8 cellular contexts compared by ENCODE assay signal in genomic region chr15:78873796-78874761, GRCh38. TPM values are rescaled to one million over a fixed set of nuclear protein-coding genes. Genes with fewer than 3 reads are reported as not detected.
DNase-seq lines count a peak whose midpoint lies in the region; ATAC-seq and TF ChIP-seq lines count a peak whose summit lies in the region.

No MANE protein-coding gene starts in this region.

- H3K36me3 Mint-ChIP-seq in stimulated activated naive CD8-positive, alpha-beta T cell treated with anti-CD3 and anti-CD28 coated beads, Interleukin-15, Interleukin-2, amounts not matched to agents 100 ng/mL and 50 ng/mL, for 24 hours (ENCODE audit: low read depth) = peaks cover 38% of the 10 kb centered on the region

- H3K9me3 ChIP-seq in RWPE2 (ENCODE audit: severe bottlenecking) (no peaks in the 10 kb centered on the region), liver (ENCODE audit: control insufficient read depth in 4 of 4, low read length in 3 of 4) (no peaks in the 10 kb centered on the region)

- under 1% methylated on average over 38 of the region's 38 CpGs for WGBS in liver

- H3K27ac ChIP-seq in RWPE2 (ENCODE audit: poor library complexity, severe bottlenecking) (peak overlapping the region; percentile 94), brain microvascular endothelial cell (peak overlapping the region; percentile 100), liver (ENCODE audit: low read depth in 1 of 2, low read length in 2 of 2) (peak overlapping the region; percentile 99 to 100)

- no peaks in the 10 kb centered on the region for H3K27me3 Mint-ChIP-seq in stimulated activated naive CD8-positive, alpha-beta T cell treated with anti-CD3 and anti-CD28 coated beads, Interleukin-15, Interleukin-2, amounts not matched to agents 100 ng/mL and 50 ng/mL, for 24 hours

- H3K4me1 Mint-ChIP-seq in stimulated activated naive CD8-positive, alpha-beta T cell treated with anti-CD3 and anti-CD28 coated beads, Interleukin-15, Interleukin-2, amounts not matched to agents 100 ng/mL and 50 ng/mL, for 24 hours (ENCODE audit: low read depth) = peaks cover 70% of the 10 kb centered on the region

- TF ChIP-seq RAD21 in liver (IDR thresholded peaks at IDR 0.05) = no peak

- peak overlapping the region; percentile 99 for H3K27ac Mint-ChIP-seq in stimulated activated naive CD8-positive, alpha-beta T cell treated with anti-CD3 and anti-CD28 coated beads, Interleukin-15, Interleukin-2, amounts not matched to agents 100 ng/mL and 50 ng/mL, for 24 hours

- ATAC-seq in RWPE2 (ENCODE audit: low read depth) (no peak), HG03135 (IDR thresholded peaks at IDR 0.05; ENCODE audit: unreplicated experiment) (no peak), esophagus mucosa (no peak)

- H3K9me3 Mint-ChIP-seq in stimulated activated naive CD8-positive, alpha-beta T cell treated with anti-CD3 and anti-CD28 coated beads, Interleukin-15, Interleukin-2, amounts not matched to agents 100 ng/mL and 50 ng/mL, for 24 hours = no peaks in the 10 kb centered on the region

- peak; percentile 72 for TF ChIP-seq CTCF in RWPE2 (IDR thresholded peaks at IDR 0.05; ENCODE audit: poor library complexity, severe bottlenecking)
- no peak for TF ChIP-seq CTCF in brain microvascular endothelial cell (IDR thresholded peaks at IDR 0.05; ENCODE audit: low read depth, low read length, missing control alignments)
- no peak for TF ChIP-seq CTCF in liver (IDR thresholded peaks at IDR 0.05; ENCODE audit: low read depth, low read length, missing input control)

- in situ Hi-C loops in brain microvascular endothelial cell (cut with HindIII; ENCODE audit: low pct_ligation_motif_present, low sequenced_read_pairs) = no loop called here

- peaks cover 39% of the 10 kb centered on the region for H3K4me1 ChIP-seq in RWPE2 (ENCODE audit: insufficient read depth, poor library complexity, severe bottlenecking)
- H3K4me1 ChIP-seq in liver (ENCODE audit: control insufficient read depth in 4 of 4, insufficient read depth in 4 of 4, low read length in 3 of 4) = peaks cover 9 to 33% (median 22%) of the 10 kb centered on the region in 4 donors

- peak overlapping the region; percentile 100 for H3K4me3 Mint-ChIP-seq in stimulated activated naive CD8-positive, alpha-beta T cell treated with anti-CD3 and anti-CD28 coated beads, Interleukin-15, Interleukin-2, amounts not matched to agents 100 ng/mL and 50 ng/mL, for 24 hours

- DNase-seq in SIG-M5 treated with dmso at 0.1 percent for 504 hours (lab: John Stamatoyannopoulos, UW; ENCODE audit: unreplicated experiment) (peak; percentile 54), SIG-M5 (lab: John Stamatoyannopoulos, UW) (no peak), RWPE2 (ENCODE audit: low spot score) (no peak), brain microvascular endothelial cell (no peak)

- H3K36me3 ChIP-seq in RWPE2 (ENCODE audit: low read depth) = peaks cover 33% of the 10 kb centered on the region
- peaks cover 3% of the 10 kb centered on the region for H3K36me3 ChIP-seq in brain microvascular endothelial cell (replicated peaks)
- H3K36me3 ChIP-seq in liver (ENCODE audit: control insufficient read depth in 4 of 4, insufficient read depth in 3 of 4, low read depth in 1 of 4, low read length in 3 of 4) = no peaks in the 10 kb centered on the region

- H3K9ac ChIP-seq in liver (ENCODE audit: low read depth in 1 of 2, low read length in 2 of 2) = peak overlapping the region; percentile 81 to 100

- peak overlapping the region; percentile 90 for H3K4me3 ChIP-seq in RWPE2 (ENCODE audit: severe bottlenecking)
- peak overlapping the region; percentile 98 for H3K4me3 ChIP-seq in brain microvascular endothelial cell (ENCODE audit: low read depth, low read length)
- peak overlapping the region; percentile 75 to 99 (median 81) for H3K4me3 ChIP-seq in liver (ENCODE audit: low read depth in 1 of 3, low read length in 3 of 3)

- H3K27me3 ChIP-seq in RWPE2 (ENCODE audit: insufficient read depth, poor library complexity, severe bottlenecking) (no peaks in the 10 kb centered on the region), brain microvascular endothelial cell (replicated peaks) (no peaks in the 10 kb centered on the region), liver (ENCODE audit: control insufficient read depth in 4 of 4, insufficient read depth in 4 of 4, low read length in 3 of 4) (no peaks in the 10 kb centered on the region)

TF ChIP-seq in liver, 16 proteins besides CTCF, POLR2A, EP300 and RAD21:
- TF ChIP-seq REST (IDR thresholded peaks at IDR 0.05) (peak; percentile 7), YY1 (IDR thresholded peaks at IDR 0.05) (peak; percentile 97), HNF4A (conservative IDR thresholded peaks at IDR 0.05) (no peak), FOXA2 (IDR thresholded peaks at IDR 0.05) (no peak)

RNA-seq across cellular contexts. Expression of gene MORF4L1, which starts 1.4 kb away (rescaled TPM):
- 100 to 1,000 TPM; 120 to 134 TPM for total RNA-seq in liver
- 100 to 1,000 TPM in 1 of 2 donors, 10 to 100 TPM in 1; 67.5 to 127 TPM for polyA plus RNA-seq in liver
- 128 TPM for total RNA-seq in esophagus mucosa
